Comparison of ENCODE assay signal across 21 cellular contexts in genomic region chr7:33276325-33276724, GRCh38.
"Had no signal": no experiment of that assay in that cellular context is flagged by ENCODE, and none has a peak within 500 bp of the region (broad histone marks: within the 10 kb centered on the region; RNA-seq: fewer than 3 reads in every experiment).

No MANE protein-coding gene starts in this region.

- H3K9ac ChIP-seq: neural progenitor cell had no signal

- H3K79me2 ChIP-seq: hepatocyte had no signal

- H3K27me3 ChIP-seq: hepatocyte, neural progenitor cell, ovary, right atrium auricular region had no signal

- H2AFZ ChIP-seq: hepatocyte, neural progenitor cell had no signal

- FAIRE-seq: small intestine had no signal

- DNase-seq: dermis blood vessel endothelial cell; effector CD4-positive, alpha-beta T cell; endodermal cell; foreskin melanocyte; head of caudate nucleus; kidney; left cardiac atrium; left ventricle myocardium inferior; lower lobe of right lung; nucleus accumbens; ovary; small intestine; stimulated activated CD4-positive, alpha-beta T cell treated with anti-CD3 and anti-CD28 coated beads, Interleukin-12 subunit alpha, Interleukin-12 subunit beta, amount 100 ng/mL, for 4 hours; stimulated activated naive CD4-positive, alpha-beta T cell; trophoblast cell had no signal

- H3K4me3 Mint-ChIP-seq: endodermal cell; memory B cell; mesothelial cell of epicardium; natural killer cell treated with Interleukin-12 subunit alpha and Interleukin-12 subunit beta and Interleukin-15 and Interleukin-18, amount 100 ng/mL, for 72 hours; neural progenitor cell had no signal

- H3K27ac ChIP-seq: hepatocyte, left ventricle myocardium inferior, lower lobe of right lung, neural progenitor cell, ovary, right atrium auricular region had no signal

- ATAC-seq: left cardiac atrium; lower lobe of right lung; natural killer cell treated with Interleukin-12 subunit alpha and Interleukin-12 subunit beta and Interleukin-15 and Interleukin-18, amount 100 ng/mL, for 72 hours had no signal

- H3K27ac Mint-ChIP-seq: endodermal cell; memory B cell; mesothelial cell of epicardium; natural killer cell treated with Interleukin-12 subunit alpha and Interleukin-12 subunit beta and Interleukin-15 and Interleukin-18, amount 100 ng/mL, for 72 hours; neural progenitor cell had no signal

- H3K27me3 Mint-ChIP-seq: memory B cell; natural killer cell treated with Interleukin-12 subunit alpha and Interleukin-12 subunit beta and Interleukin-15 and Interleukin-18, amount 100 ng/mL, for 72 hours had no signal

- H3K4me1 ChIP-seq: left ventricle myocardium inferior, lower lobe of right lung, neural progenitor cell, right atrium auricular region had no signal

- H3K36me3 ChIP-seq: lower lobe of right lung, neural progenitor cell, ovary had no signal

- H3K4me2 ChIP-seq: hepatocyte, neural progenitor cell had no signal

- H3K36me3 Mint-ChIP-seq: neural progenitor cell had no signal

- H3K4me1 Mint-ChIP-seq: endodermal cell, memory B cell, mesothelial cell of epicardium, neural progenitor cell had no signal

- H3K4me3 ChIP-seq: hepatocyte, left ventricle myocardium inferior, lower lobe of right lung, neural progenitor cell, ovary, right atrium auricular region had no signal
